8 cellular contexts compared by ENCODE assay signal in genomic region chr1:53326088-53326597, GRCh38. TPM values are rescaled to one million over a fixed set of nuclear protein-coding genes. Genes with fewer than 3 reads are reported as not detected.
DNase-seq lines count a peak whose midpoint lies in the region; ATAC-seq and TF ChIP-seq lines count a peak whose summit lies in the region.

No MANE protein-coding gene starts in this region.

- no peaks in the 10 kb centered on the region for H3K27me3 ChIP-seq in dorsolateral prefrontal cortex

- POLR2A ChIA-PET in activated CD4-positive, alpha-beta T cell treated with anti-CD3 and anti-CD28 coated beads, Interleukin-2, amount 10 ng/mL, durations not matched to agents 7 days and 5 days (lab: Charles Lee): interaction anchor here (0.6 to 0.9 kb wide), 2 partner anchors 42 to 922 kb away, joined by 3 to 4 read pairs; no protein-coding TSS in a partner anchor

- H3K27ac ChIP-seq in dorsolateral prefrontal cortex: peak overlapping the region in 32 of 59 donors; percentile 1 to 85 (median 53)

- peak; percentile 82 for ATAC-seq in GM19351 (IDR thresholded peaks at IDR 0.05; ENCODE audit: unreplicated experiment)
- ATAC-seq in HG03469 (IDR thresholded peaks at IDR 0.05; ENCODE audit: unreplicated experiment): peak; percentile 84

- H3K4me3 Mint-ChIP-seq in CD14-positive monocyte: peak overlapping the region; percentile 88 to 96
- H3K4me3 Mint-ChIP-seq in activated CD4-positive, alpha-beta T cell treated with anti-CD3 and anti-CD28 coated beads, Interleukin-2, amount 10 ng/mL, durations not matched to agents 7 days and 5 days: peak overlapping the region; percentile 94

- H3K27ac Mint-ChIP-seq in CD14-positive monocyte: peak overlapping the region; percentile 84 to 97 (median 92)
- peak overlapping the region; percentile 95 for H3K27ac Mint-ChIP-seq in activated CD4-positive, alpha-beta T cell treated with anti-CD3 and anti-CD28 coated beads, Interleukin-2, amount 10 ng/mL, durations not matched to agents 7 days and 5 days

- H3K4me1 Mint-ChIP-seq in CD14-positive monocyte: peaks cover 48% of the 10 kb centered on the region
- H3K4me1 Mint-ChIP-seq in activated CD4-positive, alpha-beta T cell treated with anti-CD3 and anti-CD28 coated beads, Interleukin-2, amount 10 ng/mL, durations not matched to agents 7 days and 5 days: peaks cover 54% of the 10 kb centered on the region

- H3K4me3 ChIP-seq in dorsolateral prefrontal cortex (peak overlapping the region; percentile 58 to 95 (median 85)), lower leg skin (ENCODE audit: low read depth, poor library complexity, severe bottlenecking) (peak overlapping the region; percentile 62)

- TF ChIP-seq POLR2A in lower leg skin (IDR thresholded peaks at IDR 0.05): no peak

- H3K36me3 Mint-ChIP-seq in CD14-positive monocyte: peaks cover 21 to 30% of the 10 kb centered on the region in 2 donors
- peaks cover 22% of the 10 kb centered on the region for H3K36me3 Mint-ChIP-seq in activated CD4-positive, alpha-beta T cell treated with anti-CD3 and anti-CD28 coated beads, Interleukin-2, amount 10 ng/mL, durations not matched to agents 7 days and 5 days (ENCODE audit: low read depth)

- CTCF ChIA-PET in activated CD4-positive, alpha-beta T cell treated with anti-CD3 and anti-CD28 coated beads, Interleukin-2, amount 10 ng/mL, durations not matched to agents 7 days and 5 days (lab: Charles Lee): no interaction called here

- intact Hi-C loops in CD14-positive monocyte (cut with micrococcal nuclease): no loop called here
- intact Hi-C loops in dorsolateral prefrontal cortex (cut with DNase I): loop anchor here (5.0 kb wide), 2 partner anchors 34 to 104 kb away; partner anchors contain the start of gene CZIB (in 1 of the 2)
- intact Hi-C loops in lower leg skin (cut with DNase I; ENCODE audit: low total_unique reads): no loop called here

- H3K27me3 Mint-ChIP-seq in CD14-positive monocyte (ENCODE audit: low read depth in 3 of 3): peaks cover 0 to 2% (median 0%) of the 10 kb centered on the region in 3 donors
- H3K27me3 Mint-ChIP-seq in activated CD4-positive, alpha-beta T cell treated with anti-CD3 and anti-CD28 coated beads, Interleukin-2, amount 10 ng/mL, durations not matched to agents 7 days and 5 days: no peaks in the 10 kb centered on the region

- TF ChIP-seq CTCF in CD14-positive monocyte (IDR thresholded peaks at IDR 0.05) (no peak), dorsolateral prefrontal cortex (IDR thresholded peaks at IDR 0.05 in 54 of 56, conservative IDR thresholded peaks at IDR 0.05 in 2 of 56; ENCODE audit: low read depth in 1 of 56, partially characterized antibody in 56 of 56) (no peak), lower leg skin (IDR thresholded peaks at IDR 0.05) (no peak)

- H3K9me3 Mint-ChIP-seq in CD14-positive monocyte: no peaks in the 10 kb centered on the region
- no peaks in the 10 kb centered on the region for H3K9me3 Mint-ChIP-seq in activated CD4-positive, alpha-beta T cell treated with anti-CD3 and anti-CD28 coated beads, Interleukin-2, amount 10 ng/mL, durations not matched to agents 7 days and 5 days

- 0 to 1% methylated on average over 25 to 33 of the region's 42 CpGs for WGBS in lower leg skin, 2 donors

- peak; percentile 88 for DNase-seq in CD14-positive monocyte (ENCODE audit: low spot score)
- DNase-seq in NCI-H526 treated with DMSO at 0.1 percent for 48 hours (lab: John Stamatoyannopoulos, UW): peak; percentile 86
- peak; percentile 96 for DNase-seq in activated CD4-positive, alpha-beta T cell treated with anti-CD3 and anti-CD28 coated beads, Interleukin-2, amount 10 ng/mL, durations not matched to agents 7 days and 5 days
- DNase-seq in dorsolateral prefrontal cortex: peak; percentile 51 to 89 (median 78)
- peak; percentile 79 to 96 for DNase-seq in lower leg skin (ENCODE audit: low spot score in 2 of 2)
- peak; percentile 95 for DNase-seq in stimulated activated CD4-positive, alpha-beta T cell treated with anti-CD3 and anti-CD28 coated beads, Interleukin-4, amount 100 ng/mL, for 24 hours

RNA-seq across cellular contexts. Expression of gene LRP8, which starts 1.7 kb away (rescaled TPM):
- polyA plus RNA-seq in CD14-positive monocyte: under 1 TPM; 0.76 to 0.95 TPM
- 10 to 100 TPM; 51.8 to 56.6 TPM for total RNA-seq in activated CD4-positive, alpha-beta T cell treated with anti-CD3 and anti-CD28 coated beads, Interleukin-2, amount 10 ng/mL, durations not matched to agents 7 days and 5 days
- total RNA-seq in dorsolateral prefrontal cortex (10 to 100 TPM; 20.5 to 77.6 (median 37.9) TPM), lower leg skin (1 to 10 TPM in 3 of 4 donors, under 1 TPM in 1; 0.76 to 4.0 (median 2.0) TPM)

Comparison
In these comparisons a context has a peak if more than half of its experiments do, and no peak if none do; other contexts are left out.
1. Peak in every context shown above with its lines: DNase-seq, ATAC-seq, H3K4me3 ChIP-seq and H3K27ac ChIP-seq.
2. RNA of gene LRP8, which starts 1.7 kb away (total RNA-seq): 51.8 to 56.6 TPM in activated CD4-positive, alpha-beta T cell treated with anti-CD3 and anti-CD28 coated beads, Interleukin-2, amount 10 ng/mL, durations not matched to agents 7 days and 5 days and 20.5 to 77.6 TPM in dorsolateral prefrontal cortex; 0.76 to 4.0 TPM in lower leg skin; every median in the first group is over 4 times any median in the second.
3. intact Hi-C loops: an anchor here in dorsolateral prefrontal cortex (5.0 kb wide); none called in CD14-positive monocyte and lower leg skin.